19 cellular contexts compared by ENCODE assay signal in genomic region chr16:88141580-88141979, GRCh38.
DNase-seq lines count a peak whose midpoint lies in the region; ATAC-seq and TF ChIP-seq lines count a peak whose summit lies in the region.
"Had no signal": no experiment of that assay in that cellular context is flagged by ENCODE, and none has a peak within 500 bp of the region (broad histone marks: within the 10 kb centered on the region; RNA-seq: fewer than 3 reads in every experiment).

No MANE protein-coding gene starts in this region.

- H3K27ac ChIP-seq in heart right ventricle (no peak overlapping the region), RWPE2 (ENCODE audit: poor library complexity, severe bottlenecking) (no peak overlapping the region), mesenchymal stem cell (ENCODE audit: low read length, poor library complexity, severe bottlenecking) (no peak overlapping the region), sigmoid colon (no peak overlapping the region)
- no peak overlapping the region for H3K27ac ChIP-seq in CD8-positive, alpha-beta T cell (ENCODE audit: low read depth, low read length)
- H3K27ac ChIP-seq: 22Rv1, BLaER1, C4-2B, GM23248 had no signal

- H3K27me3 Mint-ChIP-seq in CD8-positive, alpha-beta T cell (ENCODE audit: low read depth), result no peaks in the 10 kb centered on the region
- H3K27me3 Mint-ChIP-seq: B cell; CD4-positive, alpha-beta T cell had no signal

- no peak for ATAC-seq in Right ventricle myocardium superior (ENCODE audit: poor library complexity)
- no peak for ATAC-seq in heart right ventricle
- no peak for ATAC-seq in RWPE2 (ENCODE audit: low read depth)
- no peak for ATAC-seq in CD8-positive, alpha-beta T cell
- no peak for ATAC-seq in GM18502 (IDR thresholded peaks at IDR 0.05; ENCODE audit: poor library complexity, unreplicated experiment)

- H3K36me3 Mint-ChIP-seq in CD8-positive, alpha-beta T cell, result no peaks in the 10 kb centered on the region

- H4K91ac ChIP-seq in mesenchymal stem cell (ENCODE audit: low read length), result peak overlapping the region; percentile 50

- no peak overlapping the region for H2BK5ac ChIP-seq in mesenchymal stem cell (ENCODE audit: low read depth, low read length, poor library complexity, severe bottlenecking)

- no peak overlapping the region for H3K27ac Mint-ChIP-seq in CD8-positive, alpha-beta T cell
- H3K27ac Mint-ChIP-seq: B cell; CD4-positive, alpha-beta T cell had no signal

- H2BK120ac ChIP-seq in mesenchymal stem cell (ENCODE audit: low read depth, low read length), result no peak overlapping the region

- DNase-seq in Right ventricle myocardium superior, result peak; percentile 34
- no peak for DNase-seq in heart right ventricle
- peak; percentile 34 for DNase-seq in RWPE2 (ENCODE audit: low spot score)
- DNase-seq in mesenchymal stem cell, result no peak
- no peak for DNase-seq in sigmoid colon
- no peak for DNase-seq in CD8-positive, alpha-beta T cell
- DNase-seq: Calu3; CD4-positive, alpha-beta T cell; COR-L47; DMS53; DMS79 treated with DMSO at 0.1 percent for 48 hours; GM23248; H7; HCEC 1CT had no signal

- no peak overlapping the region for H2BK12ac ChIP-seq in mesenchymal stem cell (ENCODE audit: low read length in 2 of 2)

- H2BK15ac ChIP-seq in mesenchymal stem cell (ENCODE audit: low read depth, poor library complexity, severe bottlenecking), result no peak overlapping the region

- H3K4me1 Mint-ChIP-seq in CD8-positive, alpha-beta T cell (ENCODE audit: low read depth), result no peaks in the 10 kb centered on the region
- H3K4me1 Mint-ChIP-seq: B cell had no signal

- H3K79me1 ChIP-seq in mesenchymal stem cell (replicated peaks; ENCODE audit: low read length, poor library complexity, severe bottlenecking), result no peaks in the 10 kb centered on the region

- H3K27me3 ChIP-seq in heart right ventricle, result no peaks in the 10 kb centered on the region
- no peaks in the 10 kb centered on the region for H3K27me3 ChIP-seq in RWPE2 (ENCODE audit: insufficient read depth, poor library complexity, severe bottlenecking)
- no peaks in the 10 kb centered on the region for H3K27me3 ChIP-seq in mesenchymal stem cell (ENCODE audit: control insufficient read depth in 1 of 2, insufficient read depth in 1 of 2, low read length in 2 of 2)
- H3K27me3 ChIP-seq in sigmoid colon, result peaks cover 0 to 4% (median 0%) of the 10 kb centered on the region in 3 donors
- no peaks in the 10 kb centered on the region for H3K27me3 ChIP-seq in CD8-positive, alpha-beta T cell (ENCODE audit: insufficient read depth, low read length)
- H3K27me3 ChIP-seq: BLaER1 had no signal

- TF ChIP-seq EP300 in sigmoid colon (IDR thresholded peaks at IDR 0.05), result no peak

- intact Hi-C loops in Right ventricle myocardium superior (cut with DNase I) (no loop called here), heart right ventricle (cut with DNase I) (no loop called here), sigmoid colon (cut with DNase I) (no loop called here)
- intact Hi-C loops in CD8-positive, alpha-beta T cell (cut with DNase I, micrococcal nuclease), result no loop called here

- CTCF ChIA-PET in CD8-positive, alpha-beta T cell (lab: Charles Lee), result no interaction called here

- no peak overlapping the region for H3K9ac ChIP-seq in mesenchymal stem cell (ENCODE audit: low read length)
- H3K9ac ChIP-seq: BLaER1, GM23248 had no signal

- H3K4me1 ChIP-seq in heart right ventricle (peaks cover 0 to 10% (median 0%) of the 10 kb centered on the region in 9 donors), RWPE2 (ENCODE audit: insufficient read depth, poor library complexity, severe bottlenecking) (no peaks in the 10 kb centered on the region), mesenchymal stem cell (ENCODE audit: control insufficient read depth, insufficient read depth, low read depth, low read length) (no peaks in the 10 kb centered on the region), sigmoid colon (no peaks in the 10 kb centered on the region)
- no peaks in the 10 kb centered on the region for H3K4me1 ChIP-seq in CD8-positive, alpha-beta T cell (ENCODE audit: insufficient read depth, low read length)
- H3K4me1 ChIP-seq: BLaER1 had no signal

- H3K4me3 ChIP-seq in heart right ventricle (no peak overlapping the region), RWPE2 (ENCODE audit: severe bottlenecking) (no peak overlapping the region), mesenchymal stem cell (ENCODE audit: insufficient read depth in 1 of 2, low read depth in 1 of 2, low read length in 2 of 2) (no peak overlapping the region), sigmoid colon (no peak overlapping the region)
- H3K4me3 ChIP-seq in CD8-positive, alpha-beta T cell (ENCODE audit: low read depth, low read length), result no peak overlapping the region
- H3K4me3 ChIP-seq: BLaER1, GM23248 had no signal

- WGBS in heart right ventricle, 2 donors, result 84 to 85% methylated on average over 12 to 13 of the region's 13 CpGs
- 79% methylated on average over 13 of the region's 13 CpGs for WGBS in mesenchymal stem cell
- WGBS in sigmoid colon, 2 donors, result 86% methylated on average over 13 of the region's 13 CpGs

- H3K4me3 Mint-ChIP-seq in CD8-positive, alpha-beta T cell, result no peak overlapping the region
- H3K4me3 Mint-ChIP-seq: B cell; CD4-positive, alpha-beta T cell had no signal

- H3K4ac ChIP-seq in mesenchymal stem cell (ENCODE audit: low read depth in 1 of 2, low read length in 2 of 2), result no peak overlapping the region

- H3K36me3 ChIP-seq in heart right ventricle (no peaks in the 10 kb centered on the region), RWPE2 (ENCODE audit: low read depth) (no peaks in the 10 kb centered on the region), mesenchymal stem cell (ENCODE audit: control insufficient read depth in 1 of 2, insufficient read depth in 2 of 2, low read depth in 1 of 2, low read length in 2 of 2) (no peaks in the 10 kb centered on the region), sigmoid colon (no peaks in the 10 kb centered on the region)
- no peaks in the 10 kb centered on the region for H3K36me3 ChIP-seq in CD8-positive, alpha-beta T cell (ENCODE audit: insufficient read depth, low read length)
- H3K36me3 ChIP-seq: BLaER1 had no signal

- H3K23ac ChIP-seq in mesenchymal stem cell (ENCODE audit: low read length in 2 of 2), result no peak overlapping the region

- TF ChIP-seq CTCF in heart right ventricle (IDR thresholded peaks at IDR 0.05) (no peak), RWPE2 (IDR thresholded peaks at IDR 0.05; ENCODE audit: poor library complexity, severe bottlenecking) (no peak), sigmoid colon (IDR thresholded peaks at IDR 0.05) (no peak)
- no peak for TF ChIP-seq CTCF in CD8-positive, alpha-beta T cell (IDR thresholded peaks at IDR 0.05)

- H2AFZ ChIP-seq in mesenchymal stem cell (ENCODE audit: low read depth, low read length), result no peak overlapping the region
- H2AFZ ChIP-seq: GM23248 had no signal

- no peak overlapping the region for H3K4me2 ChIP-seq in mesenchymal stem cell (ENCODE audit: low read length, poor library complexity, severe bottlenecking)
- H3K4me2 ChIP-seq: BLaER1 had no signal

- no peak for TF ChIP-seq POLR2A in sigmoid colon (IDR thresholded peaks at IDR 0.05)

- peaks cover 14% of the 10 kb centered on the region for H3K9me3 Mint-ChIP-seq in CD8-positive, alpha-beta T cell

- POLR2A ChIA-PET in CD8-positive, alpha-beta T cell (lab: Charles Lee), result no interaction called here

- H4K8ac ChIP-seq in mesenchymal stem cell (ENCODE audit: low read length), result no peak overlapping the region

- H3K18ac ChIP-seq in mesenchymal stem cell (ENCODE audit: low read depth in 1 of 2, low read length in 2 of 2), result no peak overlapping the region

- no peak overlapping the region for H2AK5ac ChIP-seq in mesenchymal stem cell (ENCODE audit: low read length, severe bottlenecking)

- no peak overlapping the region for H3K14ac ChIP-seq in mesenchymal stem cell (ENCODE audit: low read length in 2 of 2)

- H3K9me3 ChIP-seq in heart right ventricle (peaks cover 0 to 27% (median 5%) of the 10 kb centered on the region in 11 donors), RWPE2 (ENCODE audit: severe bottlenecking) (no peaks in the 10 kb centered on the region), mesenchymal stem cell (ENCODE audit: control insufficient read depth, low read length) (peaks cover 5% of the 10 kb centered on the region), sigmoid colon (peaks cover 2 to 7% (median 5%) of the 10 kb centered on the region in 4 donors)
- no peaks in the 10 kb centered on the region for H3K9me3 ChIP-seq in CD8-positive, alpha-beta T cell (ENCODE audit: low read length)

Comparison
In these comparisons a context has a peak if more than half of its experiments do, and no peak if none do; other contexts are left out.
1. DNase-seq: peak in Right ventricle myocardium superior (single experiment) and RWPE2 (single experiment); none in heart right ventricle (0 of 2), mesenchymal stem cell (single experiment), sigmoid colon (single experiment) and CD8-positive, alpha-beta T cell (0 of 7).